ENCODE assay signal across 29 cellular contexts in genomic region chr9:98201102-98201501, GRCh38. TPM values are rescaled to one million over a fixed set of nuclear protein-coding genes. Genes with fewer than 3 reads are reported as not detected.
DNase-seq lines count a peak whose midpoint lies in the region; ATAC-seq and TF ChIP-seq lines count a peak whose summit lies in the region.
"Had no signal": no experiment of that assay in that cellular context is flagged by ENCODE, and none has a peak within 500 bp of the region (broad histone marks: within the 10 kb centered on the region; RNA-seq: fewer than 3 reads in every experiment).

No MANE protein-coding gene starts in this region.

- H3K36me3 ChIP-seq in OCI-LY3 (replicated peaks; ENCODE audit: low read depth, low read length) (no peaks in the 10 kb centered on the region), lower lobe of right lung (peaks cover 77% of the 10 kb centered on the region)
- H3K36me3 ChIP-seq: cardiac muscle cell had no signal

- peak; percentile 5 for ATAC-seq in activated naive CD8-positive, alpha-beta T cell treated with anti-CD3 and anti-CD28 coated beads, Interleukin-2, amount 50 U/mL, for 24 hours
- ATAC-seq in HG02588 (IDR thresholded peaks at IDR 0.05; ENCODE audit: unreplicated experiment), result peak; percentile 75
- no peak for ATAC-seq in lower lobe of right lung
- ATAC-seq: CD8-positive, alpha-beta T cell; effector memory CD8-positive, alpha-beta T cell; foreskin keratinocyte; left colon; psoas muscle had no signal

- no peaks in the 10 kb centered on the region for H3K4me1 Mint-ChIP-seq in activated naive CD8-positive, alpha-beta T cell treated with anti-CD3 and anti-CD28 coated beads, Interleukin-2, amount 50 U/mL, for 24 hours
- H3K4me1 Mint-ChIP-seq in activated naive CD8-positive, alpha-beta T cell treated with anti-CD3 and anti-CD28 coated beads for 36 hours, result peaks cover 7% of the 10 kb centered on the region

- H3K4me1 ChIP-seq in OCI-LY3 (ENCODE audit: low read length), result peaks cover 36% of the 10 kb centered on the region
- H3K4me1 ChIP-seq in lower lobe of right lung, result peaks cover 7% of the 10 kb centered on the region

- peak overlapping the region; percentile 30; the same call in 1 of the 2 replicates for H2AFZ ChIP-seq in OCI-LY3 (ENCODE audit: low read depth, low read length)

- H3K79me2 ChIP-seq in OCI-LY3 (ENCODE audit: low read length), result no peaks in the 10 kb centered on the region

- no peaks in the 10 kb centered on the region for H3K27me3 ChIP-seq in OCI-LY3 (ENCODE audit: low read depth, low read length)
- no peaks in the 10 kb centered on the region for H3K27me3 ChIP-seq in lower lobe of right lung (ENCODE audit: low read depth)
- H3K27me3 ChIP-seq: cardiac muscle cell, foreskin keratinocyte, neutrophil had no signal

- no peak overlapping the region for H3K27ac Mint-ChIP-seq in activated naive CD8-positive, alpha-beta T cell treated with anti-CD3 and anti-CD28 coated beads, Interleukin-2, amount 50 U/mL, for 24 hours
- no peak overlapping the region for H3K27ac Mint-ChIP-seq in activated naive CD8-positive, alpha-beta T cell treated with anti-CD3 and anti-CD28 coated beads for 36 hours
- H3K27ac Mint-ChIP-seq: activated CD4-positive, alpha-beta T cell treated with anti-CD3 and anti-CD28 coated beads, Interleukin-2, amount 10 ng/mL, durations not matched to agents 7 days and 5 days; activated naive CD4-positive, alpha-beta T cell treated with anti-CD3 and anti-CD28 coated beads for 36 hours; CD8-positive, alpha-beta T cell had no signal

- no peaks in the 10 kb centered on the region for H3K9me3 Mint-ChIP-seq in activated naive CD8-positive, alpha-beta T cell treated with anti-CD3 and anti-CD28 coated beads, Interleukin-2, amount 50 U/mL, for 24 hours
- H3K9me3 Mint-ChIP-seq in activated naive CD8-positive, alpha-beta T cell treated with anti-CD3 and anti-CD28 coated beads for 36 hours, result no peaks in the 10 kb centered on the region
- H3K9me3 Mint-ChIP-seq: activated CD4-positive, alpha-beta T cell treated with anti-CD3 and anti-CD28 coated beads, Interleukin-2, amount 10 ng/mL, durations not matched to agents 7 days and 5 days; activated naive CD4-positive, alpha-beta T cell treated with anti-CD3 and anti-CD28 coated beads for 36 hours; CD8-positive, alpha-beta T cell; effector memory CD8-positive, alpha-beta T cell had no signal

- H3K9ac ChIP-seq in OCI-LY3 (ENCODE audit: low read length), result no peak overlapping the region
- H3K9ac ChIP-seq: KMS-11 had no signal

- H3K4me2 ChIP-seq in OCI-LY3 (ENCODE audit: low read length), result peak overlapping the region; percentile 47
- H3K4me2 ChIP-seq: KMS-11 had no signal

- H3K9me3 ChIP-seq in OCI-LY3 (ENCODE audit: insufficient read depth, low read length) (no peaks in the 10 kb centered on the region), lower lobe of right lung (no peaks in the 10 kb centered on the region)
- H3K9me3 ChIP-seq: neutrophil, psoas muscle had no signal

- H3K27me3 Mint-ChIP-seq in activated naive CD8-positive, alpha-beta T cell treated with anti-CD3 and anti-CD28 coated beads, Interleukin-2, amount 50 U/mL, for 24 hours, result no peaks in the 10 kb centered on the region
- no peaks in the 10 kb centered on the region for H3K27me3 Mint-ChIP-seq in activated naive CD8-positive, alpha-beta T cell treated with anti-CD3 and anti-CD28 coated beads for 36 hours
- H3K27me3 Mint-ChIP-seq: activated CD4-positive, alpha-beta T cell treated with anti-CD3 and anti-CD28 coated beads, Interleukin-2, amount 10 ng/mL, durations not matched to agents 7 days and 5 days; effector memory CD8-positive, alpha-beta T cell had no signal

- DNase-seq in activated naive CD8-positive, alpha-beta T cell treated with anti-CD3 and anti-CD28 coated beads, Interleukin-2, amount 50 U/mL, for 24 hours, result no peak
- no peak for DNase-seq in activated naive CD8-positive, alpha-beta T cell treated with anti-CD3 and anti-CD28 coated beads for 36 hours
- DNase-seq in SW480 (ENCODE audit: low spot score) (no peak), lower lobe of right lung (no peak)
- DNase-seq in activated CD4-positive, CD25-positive, alpha-beta regulatory T cell (lab: John Stamatoyannopoulos, UW), result no peak
- no peak for DNase-seq in activated naive CD4-positive, alpha-beta T cell treated with anti-CD3 and anti-CD28 coated beads, Interleukin-2, amount 50 U/mL, for 16 hours
- DNase-seq: 8988T; activated CD4-positive, alpha-beta T cell treated with anti-CD3 and anti-CD28 coated beads, Interleukin-2, amount 10 ng/mL, durations not matched to agents 7 days and 5 days; activated naive CD4-positive, alpha-beta T cell treated with anti-CD3 and anti-CD28 coated beads for 36 hours; activated T-cell treated with anti-CD3 and anti-CD28 coated beads, Interleukin-2, amount 50 U/mL, for 48 hours; anterior cingulate cortex; CD8-positive, alpha-beta T cell; effector memory CD8-positive, alpha-beta T cell; foreskin keratinocyte; left colon; mesenchymal stem cell; NCI-H2171; NCI-H510A treated with DMSO at 0.1 percent for 48 hours; RPMI8226; stimulated activated CD4-positive, alpha-beta T cell treated with anti-CD3 and anti-CD28 coated beads, Interleukin-15, amount 100 ng/mL, for 24 hours; T-helper 2 cell; trophoblast cell had no signal

- no peaks in the 10 kb centered on the region for H3K36me3 Mint-ChIP-seq in activated naive CD8-positive, alpha-beta T cell treated with anti-CD3 and anti-CD28 coated beads, Interleukin-2, amount 50 U/mL, for 24 hours (ENCODE audit: low read depth)
- no peaks in the 10 kb centered on the region for H3K36me3 Mint-ChIP-seq in activated naive CD8-positive, alpha-beta T cell treated with anti-CD3 and anti-CD28 coated beads for 36 hours
- H3K36me3 Mint-ChIP-seq: CD8-positive, alpha-beta T cell had no signal

- H3K4me3 ChIP-seq in OCI-LY3 (ENCODE audit: low read length) (peak overlapping the region; percentile 28; the same call in 1 of the 2 replicates), lower lobe of right lung (no peak overlapping the region)
- H3K4me3 ChIP-seq: cardiac muscle cell, coronary artery, psoas muscle had no signal

- TF ChIP-seq CTCF in OCI-LY3 (IDR thresholded peaks at IDR 0.05; ENCODE audit: low read depth, low read length) (no peak), lower lobe of right lung (IDR thresholded peaks at IDR 0.05) (no peak)

- no peak overlapping the region for H3K4me3 Mint-ChIP-seq in activated naive CD8-positive, alpha-beta T cell treated with anti-CD3 and anti-CD28 coated beads, Interleukin-2, amount 50 U/mL, for 24 hours
- H3K4me3 Mint-ChIP-seq in activated naive CD8-positive, alpha-beta T cell treated with anti-CD3 and anti-CD28 coated beads for 36 hours, result no peak overlapping the region
- H3K4me3 Mint-ChIP-seq: activated CD4-positive, alpha-beta T cell treated with anti-CD3 and anti-CD28 coated beads, Interleukin-2, amount 10 ng/mL, durations not matched to agents 7 days and 5 days; activated naive CD4-positive, alpha-beta T cell treated with anti-CD3 and anti-CD28 coated beads for 36 hours; CD8-positive, alpha-beta T cell; effector memory CD8-positive, alpha-beta T cell had no signal

- H4K20me1 ChIP-seq in OCI-LY3 (ENCODE audit: insufficient read depth, low read length), result no peaks in the 10 kb centered on the region

- H3K27ac ChIP-seq in OCI-LY3 (ENCODE audit: low read length), result no peak overlapping the region
- H3K27ac ChIP-seq in lower lobe of right lung, result no peak overlapping the region
- H3K27ac ChIP-seq: cardiac muscle cell, coronary artery, foreskin keratinocyte, KMS-11, neutrophil, psoas muscle had no signal

- intact Hi-C loops in lower lobe of right lung (cut with DNase I), result loop anchor here (10.0 kb wide), 1 partner anchor 64 kb away; no protein-coding TSS in a partner anchor

RNA-seq across cellular contexts. Expression of gene CORO2A, which starts 8.7 kb away (rescaled TPM):
- total RNA-seq in activated naive CD8-positive, alpha-beta T cell treated with anti-CD3 and anti-CD28 coated beads for 36 hours, result 1 to 10 TPM; 8.2 TPM
- 26.1 TPM for total RNA-seq in lower lobe of right lung

RNA-seq across cellular contexts. Expression of gene TBC1D2, which starts 54.3 kb away (rescaled TPM):
- 1 to 10 TPM; 1.8 to 2.2 TPM for total RNA-seq in activated naive CD8-positive, alpha-beta T cell treated with anti-CD3 and anti-CD28 coated beads for 36 hours
- total RNA-seq in lower lobe of right lung, result 64.3 TPM

Comparison
In these comparisons a context has a peak if more than half of its experiments do, and no peak if none do; other contexts are left out.
1. ATAC-seq: peak in activated naive CD8-positive, alpha-beta T cell treated with anti-CD3 and anti-CD28 coated beads, Interleukin-2, amount 50 U/mL, for 24 hours (single experiment) and HG02588 (single experiment); none in lower lobe of right lung (0 of 2).
2. RNA of gene TBC1D2, which starts 54.3 kb away (total RNA-seq): 64.3 TPM in lower lobe of right lung (single experiment); 1.8 to 2.2 TPM in activated naive CD8-positive, alpha-beta T cell treated with anti-CD3 and anti-CD28 coated beads for 36 hours; every median in the first group is over 10 times any median in the second.